Comparison of ENCODE assay signal across 1 cellular context in the genomic region with DNA sequence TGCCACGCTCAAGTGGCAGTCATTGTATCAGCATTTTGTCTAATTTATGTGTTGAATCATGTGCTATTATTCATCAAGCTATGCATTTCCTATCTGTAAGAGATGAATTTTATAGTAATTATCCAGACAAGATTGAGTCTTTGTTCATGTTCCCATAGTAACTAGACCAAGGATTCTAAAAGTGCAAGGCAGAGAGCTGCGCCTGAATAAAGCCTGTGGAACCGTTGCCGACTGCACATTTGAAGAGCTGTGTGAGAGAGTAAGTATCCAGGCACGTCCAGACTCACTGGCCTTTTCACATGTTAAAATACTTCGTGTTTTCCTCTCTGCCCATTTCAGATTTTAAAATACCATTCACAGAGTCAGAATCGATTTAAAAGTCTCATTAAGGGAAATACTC.
TF ChIP-seq lines count a peak whose summit lies in the region.

No MANE protein-coding gene starts in this region.

TF ChIP-seq in GM12878, 131 proteins besides CTCF, POLR2A, EP300 and RAD21 (continued from another document):
- TF ChIP-seq, protein P1, sequence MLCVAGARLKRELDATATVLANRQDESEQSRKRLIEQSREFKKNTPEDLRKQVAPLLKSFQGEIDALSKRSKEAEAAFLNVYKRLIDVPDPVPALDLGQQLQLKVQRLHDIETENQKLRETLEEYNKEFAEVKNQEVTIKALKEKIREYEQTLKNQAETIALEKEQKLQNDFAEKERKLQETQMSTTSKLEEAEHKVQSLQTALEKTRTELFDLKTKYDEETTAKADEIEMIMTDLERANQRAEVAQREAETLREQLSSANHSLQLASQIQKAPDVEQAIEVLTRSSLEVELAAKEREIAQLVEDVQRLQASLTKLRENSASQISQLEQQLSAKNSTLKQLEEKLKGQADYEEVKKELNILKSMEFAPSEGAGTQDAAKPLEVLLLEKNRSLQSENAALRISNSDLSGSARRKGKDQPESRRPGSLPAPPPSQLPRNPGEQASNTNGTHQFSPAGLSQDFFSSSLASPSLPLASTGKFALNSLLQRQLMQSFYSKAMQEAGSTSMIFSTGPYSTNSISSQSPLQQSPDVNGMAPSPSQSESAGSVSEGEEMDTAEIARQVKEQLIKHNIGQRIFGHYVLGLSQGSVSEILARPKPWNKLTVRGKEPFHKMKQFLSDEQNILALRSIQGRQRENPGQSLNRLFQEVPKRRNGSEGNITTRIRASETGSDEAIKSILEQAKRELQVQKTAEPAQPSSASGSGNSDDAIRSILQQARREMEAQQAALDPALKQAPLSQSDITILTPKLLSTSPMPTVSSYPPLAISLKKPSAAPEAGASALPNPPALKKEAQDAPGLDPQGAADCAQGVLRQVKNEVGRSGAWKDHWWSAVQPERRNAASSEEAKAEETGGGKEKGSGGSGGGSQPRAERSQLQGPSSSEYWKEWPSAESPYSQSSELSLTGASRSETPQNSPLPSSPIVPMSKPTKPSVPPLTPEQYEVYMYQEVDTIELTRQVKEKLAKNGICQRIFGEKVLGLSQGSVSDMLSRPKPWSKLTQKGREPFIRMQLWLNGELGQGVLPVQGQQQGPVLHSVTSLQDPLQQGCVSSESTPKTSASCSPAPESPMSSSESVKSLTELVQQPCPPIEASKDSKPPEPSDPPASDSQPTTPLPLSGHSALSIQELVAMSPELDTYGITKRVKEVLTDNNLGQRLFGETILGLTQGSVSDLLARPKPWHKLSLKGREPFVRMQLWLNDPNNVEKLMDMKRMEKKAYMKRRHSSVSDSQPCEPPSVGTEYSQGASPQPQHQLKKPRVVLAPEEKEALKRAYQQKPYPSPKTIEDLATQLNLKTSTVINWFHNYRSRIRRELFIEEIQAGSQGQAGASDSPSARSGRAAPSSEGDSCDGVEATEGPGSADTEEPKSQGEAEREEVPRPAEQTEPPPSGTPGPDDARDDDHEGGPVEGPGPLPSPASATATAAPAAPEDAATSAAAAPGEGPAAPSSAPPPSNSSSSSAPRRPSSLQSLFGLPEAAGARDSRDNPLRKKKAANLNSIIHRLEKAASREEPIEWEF (IDR thresholded peaks at IDR 0.05; ENCODE audit: insufficient replicate concordance, low read depth, low read length), result no peak
- TF ChIP-seq POLR2AphosphoS5 (IDR thresholded peaks at IDR 0.05; ENCODE audit: low read length) (no peak), SP1 (IDR thresholded peaks at IDR 0.05; ENCODE audit: low read depth, low read length) (no peak), SUPT20H (IDR thresholded peaks at IDR 0.05; ENCODE audit: borderline replicate concordance, control insufficient read depth, low read depth, low read length) (no peak), NFIC (IDR thresholded peaks at IDR 0.05; ENCODE audit: low read depth, low read length) (no peak), CEBPB (IDR thresholded peaks at IDR 0.05; ENCODE audit: borderline replicate concordance in 1 of 2, low read depth in 2 of 2, low read length in 2 of 2) (no peak), FOXM1 (IDR thresholded peaks at IDR 0.05; ENCODE audit: low read depth, low read length) (no peak), RELA (IDR thresholded peaks at IDR 0.05; ENCODE audit: borderline replicate concordance, partially characterized antibody) (no peak)
- TF ChIP-seq, protein P2, sequence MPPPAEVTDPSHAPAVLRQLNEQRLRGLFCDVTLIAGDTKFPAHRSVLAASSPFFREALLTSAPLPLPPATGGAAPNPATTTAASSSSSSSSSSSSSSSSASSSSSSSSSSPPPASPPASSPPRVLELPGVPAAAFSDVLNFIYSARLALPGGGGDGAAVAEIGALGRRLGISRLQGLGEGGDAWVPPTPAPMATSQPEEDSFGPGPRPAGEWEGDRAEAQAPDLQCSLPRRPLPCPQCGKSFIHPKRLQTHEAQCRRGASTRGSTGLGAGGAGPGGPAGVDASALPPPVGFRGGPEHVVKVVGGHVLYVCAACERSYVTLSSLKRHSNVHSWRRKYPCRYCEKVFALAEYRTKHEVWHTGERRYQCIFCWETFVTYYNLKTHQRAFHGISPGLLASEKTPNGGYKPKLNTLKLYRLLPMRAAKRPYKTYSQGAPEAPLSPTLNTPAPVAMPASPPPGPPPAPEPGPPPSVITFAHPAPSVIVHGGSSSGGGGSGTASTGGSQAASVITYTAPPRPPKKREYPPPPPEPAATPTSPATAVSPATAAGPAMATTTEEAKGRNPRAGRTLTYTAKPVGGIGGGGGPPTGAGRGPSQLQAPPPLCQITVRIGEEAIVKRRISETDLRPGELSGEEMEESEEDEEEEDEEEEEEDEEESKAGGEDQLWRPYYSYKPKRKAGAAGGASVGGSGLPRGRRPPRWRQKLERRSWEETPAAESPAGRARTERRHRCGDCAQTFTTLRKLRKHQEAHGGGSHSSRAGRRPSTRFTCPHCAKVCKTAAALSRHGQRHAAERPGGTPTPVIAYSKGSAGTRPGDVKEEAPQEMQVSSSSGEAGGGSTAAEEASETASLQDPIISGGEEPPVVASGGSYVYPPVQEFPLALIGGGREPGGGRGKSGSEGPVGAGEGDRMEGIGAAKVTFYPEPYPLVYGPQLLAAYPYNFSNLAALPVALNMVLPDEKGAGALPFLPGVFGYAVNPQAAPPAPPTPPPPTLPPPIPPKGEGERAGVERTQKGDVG (CRISPR knock-in tag; IDR thresholded peaks at IDR 0.05), result no peak
- TF ChIP-seq, protein P3, sequence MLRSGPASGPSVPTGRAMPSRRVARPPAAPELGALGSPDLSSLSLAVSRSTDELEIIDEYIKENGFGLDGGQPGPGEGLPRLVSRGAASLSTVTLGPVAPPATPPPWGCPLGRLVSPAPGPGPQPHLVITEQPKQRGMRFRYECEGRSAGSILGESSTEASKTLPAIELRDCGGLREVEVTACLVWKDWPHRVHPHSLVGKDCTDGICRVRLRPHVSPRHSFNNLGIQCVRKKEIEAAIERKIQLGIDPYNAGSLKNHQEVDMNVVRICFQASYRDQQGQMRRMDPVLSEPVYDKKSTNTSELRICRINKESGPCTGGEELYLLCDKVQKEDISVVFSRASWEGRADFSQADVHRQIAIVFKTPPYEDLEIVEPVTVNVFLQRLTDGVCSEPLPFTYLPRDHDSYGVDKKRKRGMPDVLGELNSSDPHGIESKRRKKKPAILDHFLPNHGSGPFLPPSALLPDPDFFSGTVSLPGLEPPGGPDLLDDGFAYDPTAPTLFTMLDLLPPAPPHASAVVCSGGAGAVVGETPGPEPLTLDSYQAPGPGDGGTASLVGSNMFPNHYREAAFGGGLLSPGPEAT (IDR thresholded peaks at IDR 0.05; ENCODE audit: low read depth), result no peak
- TF ChIP-seq, protein P4, sequence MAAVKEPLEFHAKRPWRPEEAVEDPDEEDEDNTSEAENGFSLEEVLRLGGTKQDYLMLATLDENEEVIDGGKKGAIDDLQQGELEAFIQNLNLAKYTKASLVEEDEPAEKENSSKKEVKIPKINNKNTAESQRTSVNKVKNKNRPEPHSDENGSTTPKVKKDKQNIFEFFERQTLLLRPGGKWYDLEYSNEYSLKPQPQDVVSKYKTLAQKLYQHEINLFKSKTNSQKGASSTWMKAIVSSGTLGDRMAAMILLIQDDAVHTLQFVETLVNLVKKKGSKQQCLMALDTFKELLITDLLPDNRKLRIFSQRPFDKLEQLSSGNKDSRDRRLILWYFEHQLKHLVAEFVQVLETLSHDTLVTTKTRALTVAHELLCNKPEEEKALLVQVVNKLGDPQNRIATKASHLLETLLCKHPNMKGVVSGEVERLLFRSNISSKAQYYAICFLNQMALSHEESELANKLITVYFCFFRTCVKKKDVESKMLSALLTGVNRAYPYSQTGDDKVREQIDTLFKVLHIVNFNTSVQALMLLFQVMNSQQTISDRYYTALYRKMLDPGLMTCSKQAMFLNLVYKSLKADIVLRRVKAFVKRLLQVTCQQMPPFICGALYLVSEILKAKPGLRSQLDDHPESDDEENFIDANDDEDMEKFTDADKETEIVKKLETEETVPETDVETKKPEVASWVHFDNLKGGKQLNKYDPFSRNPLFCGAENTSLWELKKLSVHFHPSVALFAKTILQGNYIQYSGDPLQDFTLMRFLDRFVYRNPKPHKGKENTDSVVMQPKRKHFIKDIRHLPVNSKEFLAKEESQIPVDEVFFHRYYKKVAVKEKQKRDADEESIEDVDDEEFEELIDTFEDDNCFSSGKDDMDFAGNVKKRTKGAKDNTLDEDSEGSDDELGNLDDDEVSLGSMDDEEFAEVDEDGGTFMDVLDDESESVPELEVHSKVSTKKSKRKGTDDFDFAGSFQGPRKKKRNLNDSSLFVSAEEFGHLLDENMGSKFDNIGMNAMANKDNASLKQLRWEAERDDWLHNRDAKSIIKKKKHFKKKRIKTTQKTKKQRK (IDR thresholded peaks at IDR 0.05; ENCODE audit: low read depth, low read length), result no peak
- TF ChIP-seq, protein P5, sequence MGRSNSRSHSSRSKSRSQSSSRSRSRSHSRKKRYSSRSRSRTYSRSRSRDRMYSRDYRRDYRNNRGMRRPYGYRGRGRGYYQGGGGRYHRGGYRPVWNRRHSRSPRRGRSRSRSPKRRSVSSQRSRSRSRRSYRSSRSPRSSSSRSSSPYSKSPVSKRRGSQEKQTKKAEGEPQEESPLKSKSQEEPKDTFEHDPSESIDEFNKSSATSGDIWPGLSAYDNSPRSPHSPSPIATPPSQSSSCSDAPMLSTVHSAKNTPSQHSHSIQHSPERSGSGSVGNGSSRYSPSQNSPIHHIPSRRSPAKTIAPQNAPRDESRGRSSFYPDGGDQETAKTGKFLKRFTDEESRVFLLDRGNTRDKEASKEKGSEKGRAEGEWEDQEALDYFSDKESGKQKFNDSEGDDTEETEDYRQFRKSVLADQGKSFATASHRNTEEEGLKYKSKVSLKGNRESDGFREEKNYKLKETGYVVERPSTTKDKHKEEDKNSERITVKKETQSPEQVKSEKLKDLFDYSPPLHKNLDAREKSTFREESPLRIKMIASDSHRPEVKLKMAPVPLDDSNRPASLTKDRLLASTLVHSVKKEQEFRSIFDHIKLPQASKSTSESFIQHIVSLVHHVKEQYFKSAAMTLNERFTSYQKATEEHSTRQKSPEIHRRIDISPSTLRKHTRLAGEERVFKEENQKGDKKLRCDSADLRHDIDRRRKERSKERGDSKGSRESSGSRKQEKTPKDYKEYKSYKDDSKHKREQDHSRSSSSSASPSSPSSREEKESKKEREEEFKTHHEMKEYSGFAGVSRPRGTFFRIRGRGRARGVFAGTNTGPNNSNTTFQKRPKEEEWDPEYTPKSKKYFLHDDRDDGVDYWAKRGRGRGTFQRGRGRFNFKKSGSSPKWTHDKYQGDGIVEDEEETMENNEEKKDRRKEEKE (IDR thresholded peaks at IDR 0.05), result no peak
